ENCODE assay signal across 6 cellular contexts in the genomic region with DNA sequence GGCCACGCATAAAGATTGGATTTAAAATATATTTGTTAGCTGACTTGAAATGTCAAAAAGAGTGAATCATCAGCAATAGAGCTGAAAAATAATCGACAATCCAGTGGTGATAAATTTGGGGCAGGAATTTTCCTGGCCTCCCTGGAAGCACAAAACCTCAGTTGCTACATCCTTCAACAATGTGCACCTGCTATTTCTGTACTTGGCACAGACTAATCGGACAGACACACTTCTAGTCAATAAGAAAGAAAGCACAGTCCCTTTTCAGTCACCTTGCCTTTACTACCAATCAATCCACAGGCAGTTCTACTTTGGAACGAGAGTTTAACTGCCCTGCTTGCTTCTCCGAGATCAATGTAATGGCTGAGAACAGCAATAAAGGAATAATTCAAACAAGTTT.
"Had no signal": no experiment of that assay in that cellular context is flagged by ENCODE, and none has a peak within 500 bp of the region (broad histone marks: within the 10 kb centered on the region; RNA-seq: fewer than 3 reads in every experiment).

No MANE protein-coding gene starts in this region.

- DNase-seq: H9, HCEC 1CT had no signal

- H3K27ac Mint-ChIP-seq: GM23338, H9, IgD-negative memory B cell had no signal

- ATAC-seq: GM23338, HepG2 had no signal

- H3K4me3 ChIP-seq: GM23338 had no signal

- H3K4me1 Mint-ChIP-seq: GM23338, IgD-negative memory B cell had no signal

- H3K27me3 Mint-ChIP-seq: IgD-negative memory B cell had no signal

- H3K27ac ChIP-seq: HL-60 had no signal

- H3K9me3 Mint-ChIP-seq: GM23338, H9 had no signal

- H3K4me3 Mint-ChIP-seq: GM23338, H9, IgD-negative memory B cell had no signal
